Comparison of ENCODE assay signal across 1 cellular context in genomic region chr2:217857624-217858506, GRCh38.
TF ChIP-seq lines count a peak whose summit lies in the region.

No MANE protein-coding gene starts in this region.

TF ChIP-seq in K562, 482 proteins besides CTCF, POLR2A, EP300 and RAD21 (continued from another document):
- TF ChIP-seq, protein P1, sequence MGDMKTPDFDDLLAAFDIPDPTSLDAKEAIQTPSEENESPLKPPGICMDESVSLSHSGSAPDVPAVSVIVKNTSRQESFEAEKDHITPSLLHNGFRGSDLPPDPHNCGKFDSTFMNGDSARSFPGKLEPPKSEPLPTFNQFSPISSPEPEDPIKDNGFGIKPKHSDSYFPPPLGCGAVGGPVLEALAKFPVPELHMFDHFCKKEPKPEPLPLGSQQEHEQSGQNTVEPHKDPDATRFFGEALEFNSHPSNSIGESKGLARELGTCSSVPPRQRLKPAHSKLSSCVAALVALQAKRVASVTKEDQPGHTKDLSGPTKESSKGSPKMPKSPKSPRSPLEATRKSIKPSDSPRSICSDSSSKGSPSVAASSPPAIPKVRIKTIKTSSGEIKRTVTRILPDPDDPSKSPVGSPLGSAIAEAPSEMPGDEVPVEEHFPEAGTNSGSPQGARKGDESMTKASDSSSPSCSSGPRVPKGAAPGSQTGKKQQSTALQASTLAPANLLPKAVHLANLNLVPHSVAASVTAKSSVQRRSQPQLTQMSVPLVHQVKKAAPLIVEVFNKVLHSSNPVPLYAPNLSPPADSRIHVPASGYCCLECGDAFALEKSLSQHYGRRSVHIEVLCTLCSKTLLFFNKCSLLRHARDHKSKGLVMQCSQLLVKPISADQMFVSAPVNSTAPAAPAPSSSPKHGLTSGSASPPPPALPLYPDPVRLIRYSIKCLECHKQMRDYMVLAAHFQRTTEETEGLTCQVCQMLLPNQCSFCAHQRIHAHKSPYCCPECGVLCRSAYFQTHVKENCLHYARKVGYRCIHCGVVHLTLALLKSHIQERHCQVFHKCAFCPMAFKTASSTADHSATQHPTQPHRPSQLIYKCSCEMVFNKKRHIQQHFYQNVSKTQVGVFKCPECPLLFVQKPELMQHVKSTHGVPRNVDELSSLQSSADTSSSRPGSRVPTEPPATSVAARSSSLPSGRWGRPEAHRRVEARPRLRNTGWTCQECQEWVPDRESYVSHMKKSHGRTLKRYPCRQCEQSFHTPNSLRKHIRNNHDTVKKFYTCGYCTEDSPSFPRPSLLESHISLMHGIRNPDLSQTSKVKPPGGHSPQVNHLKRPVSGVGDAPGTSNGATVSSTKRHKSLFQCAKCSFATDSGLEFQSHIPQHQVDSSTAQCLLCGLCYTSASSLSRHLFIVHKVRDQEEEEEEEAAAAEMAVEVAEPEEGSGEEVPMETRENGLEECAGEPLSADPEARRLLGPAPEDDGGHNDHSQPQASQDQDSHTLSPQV (IDR thresholded peaks at IDR 0.05) = no peak
- TF ChIP-seq, protein P2, sequence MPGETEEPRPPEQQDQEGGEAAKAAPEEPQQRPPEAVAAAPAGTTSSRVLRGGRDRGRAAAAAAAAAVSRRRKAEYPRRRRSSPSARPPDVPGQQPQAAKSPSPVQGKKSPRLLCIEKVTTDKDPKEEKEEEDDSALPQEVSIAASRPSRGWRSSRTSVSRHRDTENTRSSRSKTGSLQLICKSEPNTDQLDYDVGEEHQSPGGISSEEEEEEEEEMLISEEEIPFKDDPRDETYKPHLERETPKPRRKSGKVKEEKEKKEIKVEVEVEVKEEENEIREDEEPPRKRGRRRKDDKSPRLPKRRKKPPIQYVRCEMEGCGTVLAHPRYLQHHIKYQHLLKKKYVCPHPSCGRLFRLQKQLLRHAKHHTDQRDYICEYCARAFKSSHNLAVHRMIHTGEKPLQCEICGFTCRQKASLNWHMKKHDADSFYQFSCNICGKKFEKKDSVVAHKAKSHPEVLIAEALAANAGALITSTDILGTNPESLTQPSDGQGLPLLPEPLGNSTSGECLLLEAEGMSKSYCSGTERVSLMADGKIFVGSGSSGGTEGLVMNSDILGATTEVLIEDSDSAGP (CRISPR knock-in tag; IDR thresholded peaks at IDR 0.05) = no peak
- TF ChIP-seq EWSR1 (IDR thresholded peaks at IDR 0.05; ENCODE audit: borderline replicate concordance, low read depth, partially characterized antibody) (no peak), ZNF347 (CRISPR knock-in tag; IDR thresholded peaks at IDR 0.05; ENCODE audit: low read depth) (no peak)
